In the genomic region with DNA sequence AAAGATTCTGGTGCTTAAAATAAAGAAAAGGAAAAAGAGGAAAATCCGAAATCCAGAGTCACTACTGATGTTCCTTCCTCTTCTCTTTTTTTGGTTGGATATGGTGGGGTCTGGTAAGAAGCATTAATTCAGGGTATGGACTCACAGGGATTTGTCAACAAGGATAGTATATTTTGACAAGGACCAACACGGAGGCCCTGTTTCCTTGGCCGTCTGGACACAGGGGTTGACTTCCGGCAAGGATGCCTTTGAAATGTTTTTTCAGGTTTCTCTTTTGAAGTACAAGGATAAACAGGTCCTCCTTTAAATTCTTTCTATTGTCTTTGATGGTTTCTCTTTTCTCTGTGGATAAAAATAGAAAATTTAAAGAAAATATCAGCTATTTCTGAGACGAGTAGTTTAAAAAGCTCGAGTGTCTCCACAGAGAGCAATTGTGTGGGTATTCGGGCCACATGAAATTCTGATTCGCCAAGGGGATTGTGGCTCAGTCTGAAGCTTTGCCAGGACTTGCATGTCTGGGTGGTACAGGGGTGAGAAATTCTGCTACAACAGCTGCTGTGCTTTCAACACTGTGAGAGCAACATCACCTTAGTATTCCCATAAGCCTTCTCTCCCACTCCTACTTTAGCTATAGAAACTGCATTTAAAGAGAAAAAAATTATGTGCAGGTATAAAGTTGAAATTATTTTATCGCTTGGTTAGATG, we compare ENCODE assay signal across 22 cellular contexts.
DNase-seq lines count a peak whose midpoint lies in the region; ATAC-seq and TF ChIP-seq lines count a peak whose summit lies in the region.
"Had no signal": no experiment of that assay in that cellular context is flagged by ENCODE, and none has a peak within 500 bp of the region (broad histone marks: within the 10 kb centered on the region; RNA-seq: fewer than 3 reads in every experiment).

No MANE protein-coding gene starts in this region.

- no peak overlapping the region for H3K9ac ChIP-seq in H9 (ENCODE audit: extremely low read depth, insufficient read length, low read length)
- H3K9ac ChIP-seq in neuronal stem cell (ENCODE audit: low read depth, low read length, poor library complexity) = no peak overlapping the region
- H3K9ac ChIP-seq: GM23248 had no signal

- H3K36me3 Mint-ChIP-seq in H9 (ENCODE audit: insufficient read depth in 1 of 3, low read depth in 3 of 3) (peaks cover 4 to 13% (median 11%) of the 10 kb centered on the region in 3 experiments; a peak in 6 of 7 replicates), endothelial cell (ENCODE audit: low read depth, unreplicated experiment) (no peaks in the 10 kb centered on the region)
- H3K36me3 Mint-ChIP-seq: CD14-positive monocyte had no signal

- no peak for ATAC-seq in GM21515 (IDR thresholded peaks at IDR 0.05; ENCODE audit: unreplicated experiment)
- ATAC-seq: GM12878, HCT116 had no signal

- H3K14ac ChIP-seq in H9 (ENCODE audit: insufficient read depth, low read length) (no peak overlapping the region), neuronal stem cell (ENCODE audit: low read length) (no peak overlapping the region)

- H3K9me3 Mint-ChIP-seq in H9 = peaks cover 14 to 16% of the 10 kb centered on the region in 2 experiments
- H3K9me3 Mint-ChIP-seq in endothelial cell (ENCODE audit: unreplicated experiment) = no peaks in the 10 kb centered on the region

- no peak overlapping the region for H2BK20ac ChIP-seq in H9 (ENCODE audit: low read depth, low read length, poor library complexity, severe bottlenecking)

- H2BK15ac ChIP-seq in H9 (ENCODE audit: low read depth, low read length) (no peak overlapping the region), neuronal stem cell (ENCODE audit: low read length) (no peak overlapping the region)

- DNase-seq in H9 (no peak), NCI-H2171 treated with DMSO at 0.1 percent for 48 hours (lab: John Stamatoyannopoulos, UW) (peak; percentile 68), endothelial cell (ENCODE audit: low spot score) (peak; percentile 9), neuronal stem cell (ENCODE audit: low spot score) (no peak), occipital lobe (lab: John Stamatoyannopoulos, UW) (no peak), DMS79 (lab: John Stamatoyannopoulos, UW) (no peak), CD1c-positive myeloid dendritic cell (ENCODE audit: extremely low spot score) (no peak)
- DNase-seq: DND-41, GM23248, MM.1S, NCI-H1048, NCI-H1417 treated with DMSO at 0.1 percent for 48 hours, NCI-H1930, NCI-H226, NCI-H524, NCI-H774, Peyer's patch had no signal

- TF ChIP-seq CTCF in H9 (conservative IDR thresholded peaks at IDR 0.05) (no peak), endothelial cell (IDR thresholded peaks at IDR 0.05; ENCODE audit: unreplicated experiment) (no peak)

- no CpG with 5 or more reads among the region's 9 CpGs for WGBS in H9 (ENCODE audit: extremely low coverage, insufficient read length, low lambda C conversion rate)
- no CpG with 5 or more reads among the region's 9 CpGs for WGBS in neuronal stem cell (ENCODE audit: extremely low coverage in 2 of 2, insufficient read length in 2 of 2, insufficient replicate concordance in 1 of 2), 2 donors

- no peak overlapping the region for H3T11ph ChIP-seq in H9 (ENCODE audit: low read length)

- H3K79me1 ChIP-seq in H9 (ENCODE audit: insufficient read depth, low read depth, low read length, poor library complexity, severe bottlenecking) = no peaks in the 10 kb centered on the region
- no peaks in the 10 kb centered on the region for H3K79me1 ChIP-seq in neuronal stem cell (ENCODE audit: low read depth, low read length)

- H2BK5ac ChIP-seq in H9 (ENCODE audit: insufficient read length, low read length) (no peak overlapping the region), neuronal stem cell (ENCODE audit: low read length) (no peak overlapping the region)

- H3K4me2 ChIP-seq in H9 (ENCODE audit: insufficient read depth, insufficient read length, low read length) (no peak overlapping the region), neuronal stem cell (ENCODE audit: insufficient read depth, low read length, poor library complexity, severe bottlenecking) (no peak overlapping the region)

- H3K27me3 Mint-ChIP-seq in H9 (ENCODE audit: low read depth) (peaks cover 14% of the 10 kb centered on the region), endothelial cell (ENCODE audit: unreplicated experiment) (no peaks in the 10 kb centered on the region)
- H3K27me3 Mint-ChIP-seq: B cell had no signal

- H3K9me3 ChIP-seq in H9 (ENCODE audit: control insufficient read depth, low read depth, low read length) (no peaks in the 10 kb centered on the region), neuronal stem cell (replicated peaks in 1 of 2; ENCODE audit: control insufficient read depth in 2 of 2, insufficient read depth in 1 of 2, low read depth in 1 of 2, low read length in 2 of 2) (no peaks in the 10 kb centered on the region)
- H3K9me3 ChIP-seq: Peyer's patch had no signal

- H3K23me2 ChIP-seq in H9 (ENCODE audit: insufficient read length, low read depth, low read length, poor library complexity, severe bottlenecking) = no peaks in the 10 kb centered on the region

- peaks cover 50 to 51% of the 10 kb centered on the region in 2 experiments for H3K4me1 Mint-ChIP-seq in H9
- H3K4me1 Mint-ChIP-seq in endothelial cell (ENCODE audit: unreplicated experiment) = peaks cover 27% of the 10 kb centered on the region
- H3K4me1 Mint-ChIP-seq: B cell, CD14-positive monocyte had no signal

- H2BK12ac ChIP-seq in H9 (ENCODE audit: insufficient read length, low read depth, low read length) (no peak overlapping the region), neuronal stem cell (ENCODE audit: low read length) (no peak overlapping the region)

- H4K5ac ChIP-seq in H9 (ENCODE audit: insufficient read length, low read depth, low read length) = no peak overlapping the region

- H4K8ac ChIP-seq in H9 (replicated peaks; ENCODE audit: insufficient read length, low read depth, low read length) = no peak overlapping the region
- no peak overlapping the region for H4K8ac ChIP-seq in neuronal stem cell (ENCODE audit: low read depth, low read length)

- no peak overlapping the region for H3K18ac ChIP-seq in H9 (ENCODE audit: insufficient read length, low read depth, low read length)
- H3K18ac ChIP-seq in neuronal stem cell (ENCODE audit: low read length) = no peak overlapping the region

- H3K4me3 ChIP-seq in neuronal stem cell (ENCODE audit: low read length in 2 of 2) = no peak overlapping the region
- H3K4me3 ChIP-seq: GM12878, GM23248, Peyer's patch had no signal

- H3K23ac ChIP-seq in H9 (ENCODE audit: insufficient read length, low read depth, low read length) (no peak overlapping the region), neuronal stem cell (ENCODE audit: low read depth, low read length, poor library complexity) (no peak overlapping the region)

- H2AFZ ChIP-seq in H9 (ENCODE audit: low read length) (peak overlapping the region; percentile 62), neuronal stem cell (ENCODE audit: low read length) (peak overlapping the region; percentile 8)
- H2AFZ ChIP-seq: GM23248 had no signal

- no peak overlapping the region for H3K56ac ChIP-seq in H9 (ENCODE audit: insufficient read length, low read depth, low read length)

- H3K4ac ChIP-seq in H9 (ENCODE audit: low read depth, low read length) (no peak overlapping the region), neuronal stem cell (ENCODE audit: low read length) (no peak overlapping the region)

- peaks cover 18% of the 10 kb centered on the region for H3K4me1 ChIP-seq in H9 (ENCODE audit: insufficient read depth, low read length)
- H3K4me1 ChIP-seq in neuronal stem cell (ENCODE audit: control insufficient read depth in 2 of 2, insufficient read depth in 1 of 2, low read depth in 1 of 2, low read length in 2 of 2) = no peaks in the 10 kb centered on the region
- H3K4me1 ChIP-seq: Peyer's patch had no signal

- no peaks in the 10 kb centered on the region for H3K79me2 ChIP-seq in H9 (ENCODE audit: insufficient read depth, low read length)

- H3K27me3 ChIP-seq in H9 (ENCODE audit: insufficient read depth, low read length) (no peaks in the 10 kb centered on the region), neuronal stem cell (ENCODE audit: control insufficient read depth in 3 of 3, insufficient read depth in 3 of 3, low read depth in 1 of 3, low read length in 3 of 3) (peaks cover 0 to 2% (median 0%) of the 10 kb centered on the region in 3 experiments)
- H3K27me3 ChIP-seq: Peyer's patch had no signal

- H3K27ac Mint-ChIP-seq in H9 = peak overlapping the region; percentile 36 to 76 (median 41); a peak in 6 of 7 replicates
- peak overlapping the region; percentile 80 for H3K27ac Mint-ChIP-seq in endothelial cell (ENCODE audit: unreplicated experiment)
- H3K27ac Mint-ChIP-seq: B cell, CD14-positive monocyte had no signal

- H2BK120ac ChIP-seq in H9 (ENCODE audit: low read depth, low read length, poor library complexity, severe bottlenecking) (no peak overlapping the region), neuronal stem cell (ENCODE audit: low read depth, low read length) (no peak overlapping the region)

- H3K27ac ChIP-seq in H9 (ENCODE audit: insufficient read length, low read depth, low read length) (no peak overlapping the region), neuronal stem cell (replicated peaks; ENCODE audit: low read length) (no peak overlapping the region)
- H3K27ac ChIP-seq: GM23248, Peyer's patch had no signal

- H3K36me3 ChIP-seq in neuronal stem cell (replicated peaks in 1 of 2; ENCODE audit: control insufficient read depth in 2 of 2, insufficient read depth in 2 of 2, low read length in 2 of 2) = no peaks in the 10 kb centered on the region
- H3K36me3 ChIP-seq: Peyer's patch had no signal

- H4K20me1 ChIP-seq in H9 (ENCODE audit: control insufficient read depth, insufficient read depth, insufficient read length) = no peaks in the 10 kb centered on the region

- H2AK5ac ChIP-seq in H9 (ENCODE audit: insufficient read length, low read length) = no peak overlapping the region
- H2AK5ac ChIP-seq in neuronal stem cell (ENCODE audit: low read depth, low read length) = no peak overlapping the region

- H3K4me3 Mint-ChIP-seq in H9 (peak overlapping the region; percentile 1 to 40; a peak in 3 of 5 replicates), endothelial cell (ENCODE audit: unreplicated experiment) (no peak overlapping the region)
- H3K4me3 Mint-ChIP-seq: B cell, CD14-positive monocyte had no signal

- H4K91ac ChIP-seq in H9 (ENCODE audit: insufficient read length, low read depth, low read length) (no peak overlapping the region), neuronal stem cell (ENCODE audit: low read depth, low read length, poor library complexity) (no peak overlapping the region)

Comparison
In these comparisons a context has a peak if more than half of its experiments do, and no peak if none do; other contexts are left out.
1. DNase-seq: peak in NCI-H2171 treated with DMSO at 0.1 percent for 48 hours (single experiment) and endothelial cell (single experiment); none in H9 (single experiment), neuronal stem cell (single experiment), occipital lobe (single experiment), DMS79 (single experiment) and CD1c-positive myeloid dendritic cell (single experiment).